8 cellular contexts compared by ENCODE assay signal in the genomic region with DNA sequence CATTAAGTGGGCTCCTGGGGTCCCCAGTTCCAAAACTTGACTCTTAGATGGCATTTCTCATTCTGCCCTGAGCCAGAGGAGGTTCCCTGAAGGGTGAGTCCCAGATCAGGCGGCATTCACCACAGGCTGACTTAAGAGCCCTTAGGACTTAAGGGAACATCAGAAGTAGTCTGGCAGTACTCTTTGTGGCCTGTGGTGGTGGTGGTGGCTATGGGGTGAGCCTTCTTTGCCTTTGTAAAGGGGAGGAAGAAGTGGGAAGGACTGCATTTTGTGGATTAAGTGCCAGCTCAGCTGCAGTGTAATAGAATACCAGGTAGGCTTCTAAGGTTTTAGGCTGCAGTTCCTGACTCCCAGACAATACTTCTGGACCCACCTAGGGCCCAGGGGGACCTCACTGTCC.
"Had no signal": no experiment of that assay in that cellular context is flagged by ENCODE, and none has a peak within 500 bp of the region (broad histone marks: within the 10 kb centered on the region; RNA-seq: fewer than 3 reads in every experiment).

No MANE protein-coding gene starts in this region.

- FAIRE-seq: H1, H54, HepG2 had no signal

- DNase-seq: H9, HCEC 1CT, KBM-7 had no signal

- ATAC-seq: GM23338, HepG2 had no signal

- H3K4me3 ChIP-seq: GM23338 had no signal

- H3K4me2 ChIP-seq: GM23338 had no signal

- H3K27ac ChIP-seq: HL-60 had no signal
